Comparison of ENCODE assay signal across 15 cellular contexts in genomic region chr6:7201444-7201731, GRCh38.
DNase-seq lines count a peak whose midpoint lies in the region; ATAC-seq, FAIRE-seq and TF ChIP-seq lines count a peak whose summit lies in the region.
"Had no signal": no experiment of that assay in that cellular context is flagged by ENCODE, and none has a peak within 500 bp of the region (broad histone marks: within the 10 kb centered on the region; RNA-seq: fewer than 3 reads in every experiment).

No MANE protein-coding gene starts in this region.

- H3K27ac ChIP-seq in PC-9 (peak overlapping the region; percentile 92), esophagus muscularis mucosa (replicated peaks in 1 of 4) (peak overlapping the region in 3 of 4 donors; percentile 15 to 58 (median 20)), small intestine (ENCODE audit: low read depth in 1 of 2, low read length in 1 of 2) (peak overlapping the region; percentile 15 to 62), coronary artery (peak overlapping the region in 1 of 2 donors; percentile 50)
- no peak overlapping the region for H3K27ac ChIP-seq in CD4-positive, alpha-beta T cell (ENCODE audit: low read depth, low read length)
- H3K27ac ChIP-seq: GM23248 had no signal

- H3K27ac Mint-ChIP-seq in Caco-2 (ENCODE audit: unreplicated experiment) = peak overlapping the region; percentile 54
- no peak overlapping the region for H3K27ac Mint-ChIP-seq in CD4-positive, alpha-beta T cell

- TF ChIP-seq EP300 in esophagus muscularis mucosa (IDR thresholded peaks at IDR 0.05) = no peak

- intact Hi-C loops in Caco-2 (cut with micrococcal nuclease; ENCODE audit: unreplicated experiment) = no loop called here
- intact Hi-C loops in PC-9 (cut with micrococcal nuclease; ENCODE audit: unreplicated experiment) = loop anchor here (1.0 to 5.0 kb wide), 2 partner anchors 36 to 56 kb away; no protein-coding TSS in a partner anchor
- intact Hi-C loops in esophagus muscularis mucosa (cut with DNase I) = no loop called here
- intact Hi-C loops in CD4-positive, alpha-beta T cell (cut with DNase I, micrococcal nuclease) = no loop called here

- H3K4me3 Mint-ChIP-seq in Caco-2 (ENCODE audit: unreplicated experiment) = peak overlapping the region; percentile 50
- no peak overlapping the region for H3K4me3 Mint-ChIP-seq in CD4-positive, alpha-beta T cell
- H3K4me3 Mint-ChIP-seq: activated T-helper 17 cell treated with anti-CD3 and anti-CD28 coated beads, Interleukin-2, amount 50 U/mL, for 72 hours; CD4-positive, alpha-beta memory T cell had no signal

- H3K79me2 ChIP-seq in PC-9 (ENCODE audit: low read depth) = 0 out of 2 replicates have a peak, but pooled peaks cover 15% of the 10 kb centered on the region

- H3K4me2 ChIP-seq in PC-9 = peak overlapping the region; percentile 63

- no peaks in the 10 kb centered on the region for H3K9me3 Mint-ChIP-seq in Caco-2 (ENCODE audit: unreplicated experiment)
- H3K9me3 Mint-ChIP-seq in CD4-positive, alpha-beta T cell = no peaks in the 10 kb centered on the region
- H3K9me3 Mint-ChIP-seq: activated T-helper 17 cell treated with anti-CD3 and anti-CD28 coated beads, Interleukin-2, amount 50 U/mL, for 72 hours; CD4-positive, alpha-beta memory T cell had no signal

- no peak overlapping the region for H2AFZ ChIP-seq in PC-9
- H2AFZ ChIP-seq: GM23248 had no signal

- H3K27me3 ChIP-seq in Caco-2 (replicated peaks; ENCODE audit: control insufficient read depth, insufficient read depth, low read length) (no peaks in the 10 kb centered on the region), PC-9 (ENCODE audit: insufficient read depth, low read depth) (no peaks in the 10 kb centered on the region), esophagus muscularis mucosa (no peaks in the 10 kb centered on the region), small intestine (ENCODE audit: control insufficient read depth in 2 of 2, insufficient read depth in 2 of 2, low read length in 2 of 2) (no peaks in the 10 kb centered on the region)
- no peaks in the 10 kb centered on the region for H3K27me3 ChIP-seq in CD4-positive, alpha-beta T cell (ENCODE audit: control insufficient read depth, insufficient read depth, low read length)

- peaks cover 19% of the 10 kb centered on the region; the same call in 1 of the 2 replicates for H3F3A ChIP-seq in PC-9 (ENCODE audit: insufficient read depth, low read depth)

- TF ChIP-seq POLR2A in esophagus muscularis mucosa (IDR thresholded peaks at IDR 0.05; ENCODE audit: low read depth) = no peak

- BruUV-seq in Caco-2 (replicated peaks; lab: Mats Ljungman, UMichigan) (no TSS peak), PC-9 (replicated peaks; lab: Mats Ljungman, UMichigan) (no TSS peak)

- TF ChIP-seq CTCF in Caco-2 (IDR thresholded peaks at IDR 0.05; ENCODE audit: insufficient read depth in 1 of 2, low read depth in 1 of 2, low read length in 1 of 2, severe bottlenecking in 1 of 2, unreplicated experiment in 1 of 2) (no peak), PC-9 (conservative IDR thresholded peaks at IDR 0.05) (no peak), esophagus muscularis mucosa (IDR thresholded peaks at IDR 0.05) (no peak), coronary artery (IDR thresholded peaks at IDR 0.05) (no peak)
- TF ChIP-seq CTCF in CD4-positive, alpha-beta T cell (IDR thresholded peaks at IDR 0.05) = no peak

- H3K36me3 ChIP-seq in Caco-2 (ENCODE audit: control insufficient read depth, insufficient read depth, low read length) = peaks cover 2% of the 10 kb centered on the region; the same call in 1 of the 2 replicates
- 0 out of 2 replicates have a peak, but pooled peaks cover 4% of the 10 kb centered on the region for H3K36me3 ChIP-seq in PC-9 (ENCODE audit: low read depth)
- H3K36me3 ChIP-seq in esophagus muscularis mucosa = peaks cover 0 to 52% (median 34%) of the 10 kb centered on the region in 4 donors
- peaks cover 2 to 16% of the 10 kb centered on the region in 2 donors for H3K36me3 ChIP-seq in small intestine (ENCODE audit: control insufficient read depth in 2 of 2, insufficient read depth in 2 of 2, low read length in 2 of 2)

- 88% methylated on average over 2 of the region's 2 CpGs for WGBS in esophagus muscularis mucosa
- WGBS in small intestine, 3 donors = 26 to 54% (median 36%) methylated on average over 2 of the region's 2 CpGs

- H3K36me3 Mint-ChIP-seq in Caco-2 (ENCODE audit: insufficient read depth, unreplicated experiment) = peaks cover 38% of the 10 kb centered on the region
- peaks cover 60% of the 10 kb centered on the region for H3K36me3 Mint-ChIP-seq in CD4-positive, alpha-beta T cell (ENCODE audit: low read depth)

- DNase-seq in Caco-2 (no peak), PC-9 (no peak), esophagus muscularis mucosa (ENCODE audit: extremely low spot score) (no peak), small intestine (no peak), coronary artery (ENCODE audit: low spot score) (no peak), A172 (ENCODE audit: low spot score) (no peak)
- no peak for DNase-seq in CD4-positive, alpha-beta T cell
- DNase-seq in stimulated activated CD8-positive, alpha-beta memory T cell treated with anti-CD3 and anti-CD28 coated beads, Interleukin-4, amount 100 ng/mL, for 48 hours = no peak
- DNase-seq: activated CD4-positive, alpha-beta T cell treated with anti-CD3 and anti-CD28 coated beads, Interleukin-2, amount 50 U/mL, for 1 hour; CD4-positive, alpha-beta memory T cell; cortex of kidney; GM23248; NCI-H1694; NCI-H524 treated with DMSO at 0.1 percent for 48 hours had no signal

- H3K9me2 ChIP-seq in PC-9 (ENCODE audit: insufficient read depth) = no peaks in the 10 kb centered on the region

- H3K4me1 ChIP-seq in Caco-2 = peaks cover 8% of the 10 kb centered on the region
- H3K4me1 ChIP-seq in PC-9 (replicated peaks; ENCODE audit: insufficient read depth) = peaks cover 36% of the 10 kb centered on the region
- H3K4me1 ChIP-seq in esophagus muscularis mucosa = no peaks in the 10 kb centered on the region
- H3K4me1 ChIP-seq in small intestine (ENCODE audit: control insufficient read depth in 2 of 2, insufficient read depth in 1 of 2, low read depth in 1 of 2, low read length in 1 of 2) = no peaks in the 10 kb centered on the region

- POLR2A ChIA-PET in Caco-2 (lab: Charles Lee) = no interaction called here
- POLR2A ChIA-PET in PC-9 (lab: Charles Lee; ENCODE audit: unreplicated experiment) = interaction anchor here (0.5 to 0.9 kb wide), 6 partner anchors 18 to 204 kb away, joined by 3 to 7 read pairs (median 4); no protein-coding TSS in a partner anchor
- POLR2A ChIA-PET in CD4-positive, alpha-beta T cell (lab: Charles Lee) = no interaction called here

- no peak for FAIRE-seq in small intestine (lab: Jason Lieb, UNC)

- peaks cover 20% of the 10 kb centered on the region for H3K4me1 Mint-ChIP-seq in Caco-2 (ENCODE audit: low read depth, unreplicated experiment)
- H3K4me1 Mint-ChIP-seq in CD4-positive, alpha-beta T cell (ENCODE audit: low read depth) = peaks cover 39% of the 10 kb centered on the region

- ATAC-seq in CD4-positive, alpha-beta T cell (ENCODE audit: poor library complexity) = no peak

- no peaks in the 10 kb centered on the region for H3K9me3 ChIP-seq in Caco-2
- no peaks in the 10 kb centered on the region for H3K9me3 ChIP-seq in PC-9 (ENCODE audit: insufficient read depth, low read depth)
- no peaks in the 10 kb centered on the region for H3K9me3 ChIP-seq in esophagus muscularis mucosa
- H3K9me3 ChIP-seq in small intestine (ENCODE audit: control insufficient read depth, low read depth) = no peaks in the 10 kb centered on the region
- H3K9me3 ChIP-seq in CD4-positive, alpha-beta T cell (ENCODE audit: control insufficient read depth, low read length) = no peaks in the 10 kb centered on the region

- H3K4me3 ChIP-seq in Caco-2 (ENCODE audit: low read depth, low read length) (no peak overlapping the region), PC-9 (no peak overlapping the region; the same call in 1 of the 2 replicates), esophagus muscularis mucosa (no peak overlapping the region), small intestine (ENCODE audit: low read depth in 1 of 2, low read length in 2 of 2) (no peak overlapping the region), coronary artery (no peak overlapping the region)
- H3K4me3 ChIP-seq: GM23248 had no signal

- CTCF ChIA-PET in Caco-2 (lab: Charles Lee) (interaction anchor here (0.7 to 0.9 kb wide), 2 partner anchors 55 to 123 kb away, joined by 3 to 4 read pairs; no protein-coding TSS in a partner anchor), PC-9 (lab: Charles Lee) (interaction anchor here (0.7 kb wide), 1 partner anchor 505 kb away, joined by 4 read pairs; no protein-coding TSS in a partner anchor)
- CTCF ChIA-PET in CD4-positive, alpha-beta T cell (lab: Charles Lee) = no interaction called here

- H4K20me1 ChIP-seq in PC-9 (ENCODE audit: insufficient read depth) = no peaks in the 10 kb centered on the region

- H3K27me3 Mint-ChIP-seq in Caco-2 (ENCODE audit: insufficient read depth, unreplicated experiment) = no peaks in the 10 kb centered on the region
- no peaks in the 10 kb centered on the region for H3K27me3 Mint-ChIP-seq in CD4-positive, alpha-beta T cell
- H3K27me3 Mint-ChIP-seq: activated T-helper 17 cell treated with anti-CD3 and anti-CD28 coated beads, Interleukin-2, amount 50 U/mL, for 72 hours; CD4-positive, alpha-beta memory T cell had no signal
